Comparison of ENCODE assay signal across 14 cellular contexts in genomic region chr11:94845622-94846021, GRCh38.
DNase-seq lines count a peak whose midpoint lies in the region; ATAC-seq and TF ChIP-seq lines count a peak whose summit lies in the region.
"Had no signal": no experiment of that assay in that cellular context is flagged by ENCODE, and none has a peak within 500 bp of the region (broad histone marks: within the 10 kb centered on the region; RNA-seq: fewer than 3 reads in every experiment).

No MANE protein-coding gene starts in this region.

- ATAC-seq in GM21786 (IDR thresholded peaks at IDR 0.05; ENCODE audit: unreplicated experiment) (no peak), natural killer cell (no peak)

- H3K4me1 Mint-ChIP-seq in progenitor cell of endocrine pancreas (ENCODE audit: low read depth) (peaks cover 13% of the 10 kb centered on the region), natural killer cell (no peaks in the 10 kb centered on the region)
- H3K4me1 Mint-ChIP-seq: B cell, memory B cell had no signal

- H3K4me1 ChIP-seq in muscle layer of colon (ENCODE audit: insufficient read depth, low read length) = peaks cover 20% of the 10 kb centered on the region

- H3K9me3 Mint-ChIP-seq in progenitor cell of endocrine pancreas (ENCODE audit: low read depth) = no peaks in the 10 kb centered on the region
- no peaks in the 10 kb centered on the region for H3K9me3 Mint-ChIP-seq in natural killer cell
- H3K9me3 Mint-ChIP-seq: memory B cell had no signal

- intact Hi-C loops in natural killer cell (cut with micrococcal nuclease) = no loop called here

- no peaks in the 10 kb centered on the region for H3K27me3 ChIP-seq in muscle layer of colon (ENCODE audit: control insufficient read depth in 1 of 2, insufficient read depth in 2 of 2, low read length in 2 of 2)
- H3K27me3 ChIP-seq: upper lobe of left lung had no signal

- H3K27ac ChIP-seq in epithelial cell of prostate (peak overlapping the region; percentile 46), muscle layer of colon (ENCODE audit: low read depth, low read length) (peak overlapping the region; percentile 40)

- H3K36me3 Mint-ChIP-seq in progenitor cell of endocrine pancreas (ENCODE audit: insufficient read depth) (peaks cover 22% of the 10 kb centered on the region), natural killer cell (no peaks in the 10 kb centered on the region)
- H3K36me3 Mint-ChIP-seq: memory B cell had no signal

- TF ChIP-seq CTCF in progenitor cell of endocrine pancreas (IDR thresholded peaks at IDR 0.05; ENCODE audit: unreplicated experiment) (no peak), natural killer cell (IDR thresholded peaks at IDR 0.05) (no peak)

- H3K4me3 Mint-ChIP-seq in progenitor cell of endocrine pancreas (ENCODE audit: low read depth) (no peak overlapping the region), natural killer cell (no peak overlapping the region)
- H3K4me3 Mint-ChIP-seq: B cell, memory B cell had no signal

- no peak overlapping the region for H3K27ac Mint-ChIP-seq in progenitor cell of endocrine pancreas
- H3K27ac Mint-ChIP-seq in natural killer cell = no peak overlapping the region
- H3K27ac Mint-ChIP-seq: B cell, memory B cell had no signal

- peaks cover 7% of the 10 kb centered on the region for H3K36me3 ChIP-seq in muscle layer of colon (ENCODE audit: insufficient read depth, low read length)

- no peak overlapping the region for H3K4me3 ChIP-seq in muscle layer of colon (ENCODE audit: low read depth in 1 of 2, low read length in 2 of 2)
- H3K4me3 ChIP-seq: upper lobe of left lung had no signal

- no peaks in the 10 kb centered on the region for H3K9me3 ChIP-seq in muscle layer of colon (ENCODE audit: low read length)
- H3K9me3 ChIP-seq: upper lobe of left lung had no signal

- DNase-seq in COLO668 (lab: John Stamatoyannopoulos, UW; ENCODE audit: unreplicated experiment) (peak; percentile 57), NCI-H446 (lab: John Stamatoyannopoulos, UW) (peak; percentile 20 to 69), epithelial cell of prostate (ENCODE audit: low read depth, low spot score) (peak; percentile 74), progenitor cell of endocrine pancreas (ENCODE audit: low spot score, unreplicated experiment) (no peak), natural killer cell (no peak), GM19240 (ENCODE audit: insufficient read length, low spot score) (no peak)
- DNase-seq: activated gamma-delta T cell; MM.1S; NK-92 treated with Interleukin-12 subunit alpha and Interleukin-12 subunit beta, amount 100 ng/mL, for 24 hours had no signal

- H3K9ac ChIP-seq in muscle layer of colon (ENCODE audit: low read length) = no peak overlapping the region

- H3K27me3 Mint-ChIP-seq in progenitor cell of endocrine pancreas (no peaks in the 10 kb centered on the region), natural killer cell (ENCODE audit: low read depth in 2 of 2) (no peaks in the 10 kb centered on the region)

Comparison
In these comparisons a context has a peak if more than half of its experiments do, and no peak if none do; other contexts are left out.
1. DNase-seq: peak in COLO668 (single experiment), NCI-H446 (2 of 2) and epithelial cell of prostate (single experiment); none in progenitor cell of endocrine pancreas (single experiment), natural killer cell (single experiment) and GM19240 (single experiment).